10 cellular contexts compared by ENCODE assay signal in genomic region chr5:127320032-127320945, GRCh38. TPM values are rescaled to one million over a fixed set of nuclear protein-coding genes. Genes with fewer than 3 reads are reported as not detected.
A peak's percentile ranks its signal among the peaks of the same experiment; 100 is the strongest.
DNase-seq lines count a peak whose midpoint lies in the region; ATAC-seq and TF ChIP-seq lines count a peak whose summit lies in the region.
"Had no signal": no experiment of that assay in that cellular context is flagged by ENCODE, and none has a peak within 500 bp of the region (broad histone marks: within the 10 kb centered on the region; RNA-seq: fewer than 3 reads in every experiment).

No MANE protein-coding gene starts in this region.

- no peak overlapping the region for H3K9ac ChIP-seq in BLaER1

- H3K27me3 ChIP-seq in BLaER1, result no peaks in the 10 kb centered on the region

- no peak for TF ChIP-seq CTCF in osteocyte (IDR thresholded peaks at IDR 0.05)

- H4K20me1 ChIP-seq in BLaER1, result no peaks in the 10 kb centered on the region

- H3K4me3 Mint-ChIP-seq in activated naive CD8-positive, alpha-beta T cell treated with anti-CD3 and anti-CD28 coated beads for 36 hours, result no peak overlapping the region
- no peak overlapping the region for H3K4me3 Mint-ChIP-seq in osteocyte (ENCODE audit: unreplicated experiment)
- H3K4me3 Mint-ChIP-seq: activated naive CD8-positive, alpha-beta T cell had no signal

- H3K27ac ChIP-seq in BLaER1, result no peak overlapping the region
- H3K27ac ChIP-seq: skin epidermis had no signal

- no peaks in the 10 kb centered on the region for H3K36me3 ChIP-seq in BLaER1

- H3K4me1 ChIP-seq in BLaER1, result peaks cover 18% of the 10 kb centered on the region

- H3K9me3 Mint-ChIP-seq in activated naive CD8-positive, alpha-beta T cell treated with anti-CD3 and anti-CD28 coated beads for 36 hours, result no peaks in the 10 kb centered on the region
- no peaks in the 10 kb centered on the region for H3K9me3 Mint-ChIP-seq in osteocyte (ENCODE audit: unreplicated experiment)

- H3K4me1 Mint-ChIP-seq in activated naive CD8-positive, alpha-beta T cell treated with anti-CD3 and anti-CD28 coated beads for 36 hours, result peaks cover 14% of the 10 kb centered on the region
- H3K4me1 Mint-ChIP-seq in osteocyte (ENCODE audit: unreplicated experiment), result peaks cover 12% of the 10 kb centered on the region

- H3K36me3 Mint-ChIP-seq in activated naive CD8-positive, alpha-beta T cell treated with anti-CD3 and anti-CD28 coated beads for 36 hours, result no peaks in the 10 kb centered on the region
- peaks cover 4% of the 10 kb centered on the region for H3K36me3 Mint-ChIP-seq in osteocyte (ENCODE audit: unreplicated experiment)
- H3K36me3 Mint-ChIP-seq: activated naive CD8-positive, alpha-beta T cell had no signal

- no peaks in the 10 kb centered on the region for H3K9me3 ChIP-seq in BLaER1

- no peak overlapping the region for H3K4me3 ChIP-seq in BLaER1
- H3K4me3 ChIP-seq: skin epidermis had no signal

- DNase-seq in activated naive CD8-positive, alpha-beta T cell treated with anti-CD3 and anti-CD28 coated beads for 36 hours, result peak; percentile 19
- DNase-seq in activated gamma-delta T cell treated with Interleukin-2 at 50 U/mL for 16 hours (no peak), retina (no peak), NCI-H1694 treated with DMSO at 0.1 percent for 48 hours (lab: John Stamatoyannopoulos, UW) (no peak), osteocyte (ENCODE audit: extremely low spot score, unreplicated experiment) (no peak)

- no peak overlapping the region for H3K27ac Mint-ChIP-seq in activated naive CD8-positive, alpha-beta T cell treated with anti-CD3 and anti-CD28 coated beads for 36 hours
- H3K27ac Mint-ChIP-seq in osteocyte (ENCODE audit: unreplicated experiment), result no peak overlapping the region
- H3K27ac Mint-ChIP-seq: activated naive CD8-positive, alpha-beta T cell had no signal

- peak overlapping the region; percentile 53 for H3K4me2 ChIP-seq in BLaER1

- H3K27me3 Mint-ChIP-seq in activated naive CD8-positive, alpha-beta T cell treated with anti-CD3 and anti-CD28 coated beads for 36 hours, result no peaks in the 10 kb centered on the region
- no peaks in the 10 kb centered on the region for H3K27me3 Mint-ChIP-seq in osteocyte (ENCODE audit: unreplicated experiment)

- ATAC-seq in GM19395 (IDR thresholded peaks at IDR 0.05; ENCODE audit: unreplicated experiment) (peak; percentile 98), HG03280 (IDR thresholded peaks at IDR 0.05; ENCODE audit: unreplicated experiment) (peak; percentile 91)

RNA-seq across cellular contexts. Expression of gene MEGF10, which starts 29.7 kb away (rescaled TPM):
- total RNA-seq in activated naive CD8-positive, alpha-beta T cell treated with anti-CD3 and anti-CD28 coated beads for 36 hours, result not detected
- 39.8 and 41.0 TPM in 2 replicates for total RNA-seq in osteocyte

Comparison
In these comparisons a context has a peak if more than half of its experiments do, and no peak if none do; other contexts are left out.
1. RNA of gene MEGF10, which starts 29.7 kb away (total RNA-seq): 39.8 to 41.0 TPM in osteocyte; not detected in activated naive CD8-positive, alpha-beta T cell treated with anti-CD3 and anti-CD28 coated beads for 36 hours; every median in the first group is over 10 times any median in the second.